25 cellular contexts compared by ENCODE assay signal in genomic region chr5:149427374-149427773, GRCh38. TPM values are rescaled to one million over a fixed set of nuclear protein-coding genes. Genes with fewer than 3 reads are reported as not detected.
DNase-seq lines count a peak whose midpoint lies in the region; ATAC-seq and TF ChIP-seq lines count a peak whose summit lies in the region.
"Had no signal": no experiment of that assay in that cellular context is flagged by ENCODE, and none has a peak within 500 bp of the region (broad histone marks: within the 10 kb centered on the region; RNA-seq: fewer than 3 reads in every experiment).

No MANE protein-coding gene starts in this region.

- no peak overlapping the region for H3K9ac ChIP-seq in rectal smooth muscle tissue (ENCODE audit: low read length)
- H3K9ac ChIP-seq: BLaER1 treated with 17β-estradiol and CSF1 and Interleukin-3, amounts not matched to agents 10 nM and 100 nM had no signal

- peak overlapping the region; percentile 50 to 62 for H3K4me3 ChIP-seq in right atrium auricular region
- no peak overlapping the region for H3K4me3 ChIP-seq in gastroesophageal sphincter
- H3K4me3 ChIP-seq in rectal smooth muscle tissue (ENCODE audit: low read length): no peak overlapping the region
- H3K4me3 ChIP-seq: BLaER1 treated with 17β-estradiol and CSF1 and Interleukin-3, amounts not matched to agents 10 nM and 100 nM; hepatocyte had no signal

- H3K9me3 ChIP-seq in right atrium auricular region (no peaks in the 10 kb centered on the region), gastroesophageal sphincter (no peaks in the 10 kb centered on the region)

- no peak for TF ChIP-seq CTCF in right atrium auricular region (IDR thresholded peaks at IDR 0.05)
- TF ChIP-seq CTCF in gastroesophageal sphincter (IDR thresholded peaks at IDR 0.05): no peak

- no peak overlapping the region for H3K27ac Mint-ChIP-seq in activated T-helper 17 cell treated with anti-CD3 and anti-CD28 coated beads, Interleukin-2, amount 50 U/mL, for 72 hours
- H3K27ac Mint-ChIP-seq: activated CD4-positive, alpha-beta T cell treated with anti-CD3 and anti-CD28 coated beads for 36 hours; activated naive CD8-positive, alpha-beta T cell treated with anti-CD3 and anti-CD28 coated beads, Interleukin-2, amount 10 ng/mL, durations not matched to agents 7 days and 5 days; activated T-helper 1 cell treated with anti-CD3 and anti-CD28 coated beads, Interleukin-12 subunit alpha, Interleukin-12 subunit beta, Interleukin-2, Interleukin-4 antibody, amounts not matched to agents 30 ng/mL and 10 ng/mL and 1 ng/mL, durations not matched to agents 14 hours and 24 hours and 36 hours; IgD-negative memory B cell; naive thymus-derived CD4-positive, alpha-beta T cell had no signal

- H3K4me3 Mint-ChIP-seq in activated T-helper 17 cell treated with anti-CD3 and anti-CD28 coated beads, Interleukin-2, amount 50 U/mL, for 72 hours: no peak overlapping the region
- H3K4me3 Mint-ChIP-seq: activated CD4-positive, alpha-beta T cell treated with anti-CD3 and anti-CD28 coated beads for 36 hours; activated naive CD8-positive, alpha-beta T cell treated with anti-CD3 and anti-CD28 coated beads, Interleukin-2, amount 10 ng/mL, durations not matched to agents 7 days and 5 days; activated T-helper 1 cell treated with anti-CD3 and anti-CD28 coated beads, Interleukin-12 subunit alpha, Interleukin-12 subunit beta, Interleukin-2, Interleukin-4 antibody, amounts not matched to agents 30 ng/mL and 10 ng/mL and 1 ng/mL, durations not matched to agents 14 hours and 24 hours and 36 hours; IgD-negative memory B cell; naive thymus-derived CD4-positive, alpha-beta T cell had no signal

- no peaks in the 10 kb centered on the region for H3K27me3 ChIP-seq in right atrium auricular region
- no peaks in the 10 kb centered on the region for H3K27me3 ChIP-seq in gastroesophageal sphincter
- H3K27me3 ChIP-seq in rectal smooth muscle tissue (ENCODE audit: control insufficient read depth, insufficient read depth, low read length): no peaks in the 10 kb centered on the region
- H3K27me3 ChIP-seq: BLaER1 treated with 17β-estradiol and CSF1 and Interleukin-3, amounts not matched to agents 10 nM and 100 nM; brain microvascular endothelial cell; hepatocyte had no signal

- DNase-seq in right atrium auricular region (ENCODE audit: low spot score) (no peak), left ventricle myocardium superior (no peak), NCI-H187 treated with DMSO at 0.1 percent for 48 hours (lab: John Stamatoyannopoulos, UW) (no peak)
- DNase-seq: activated CD4-positive, alpha-beta T cell treated with anti-CD3 and anti-CD28 coated beads for 36 hours; activated naive CD8-positive, alpha-beta T cell treated with anti-CD3 and anti-CD28 coated beads, Interleukin-2, amount 10 ng/mL, durations not matched to agents 7 days and 5 days; brain microvascular endothelial cell; dermis blood vessel endothelial cell; mammary epithelial cell; MM.1S; naive thymus-derived CD4-positive, alpha-beta T cell; NCI-H146; OCI-M1; SHP77 treated with DMSO at 0.1 percent for 48 hours; stimulated activated CD4-positive, alpha-beta T cell treated with anti-CD3 and anti-CD28 coated beads, Interleukin-4, amount 100 ng/mL, for 4 hours; T-helper 1 cell had no signal

- peaks cover 65% of the 10 kb centered on the region for H3K36me3 ChIP-seq in right atrium auricular region
- peaks cover 3 to 85% of the 10 kb centered on the region in 2 donors for H3K36me3 ChIP-seq in gastroesophageal sphincter
- H3K36me3 ChIP-seq in rectal smooth muscle tissue (ENCODE audit: control insufficient read depth, insufficient read depth, low read length): peaks cover 67% of the 10 kb centered on the region
- H3K36me3 ChIP-seq: BLaER1 treated with 17β-estradiol and CSF1 and Interleukin-3, amounts not matched to agents 10 nM and 100 nM had no signal

- peak; percentile 13 to 22 for TF ChIP-seq POLR2A in gastroesophageal sphincter (IDR thresholded peaks at IDR 0.05)

- peaks cover 4% of the 10 kb centered on the region for H3K27me3 Mint-ChIP-seq in activated T-helper 17 cell treated with anti-CD3 and anti-CD28 coated beads, Interleukin-2, amount 50 U/mL, for 72 hours
- H3K27me3 Mint-ChIP-seq: activated CD4-positive, alpha-beta T cell treated with anti-CD3 and anti-CD28 coated beads for 36 hours; activated naive CD8-positive, alpha-beta T cell treated with anti-CD3 and anti-CD28 coated beads, Interleukin-2, amount 10 ng/mL, durations not matched to agents 7 days and 5 days had no signal

- peaks cover 4% of the 10 kb centered on the region for H3K4me1 Mint-ChIP-seq in activated T-helper 17 cell treated with anti-CD3 and anti-CD28 coated beads, Interleukin-2, amount 50 U/mL, for 72 hours
- H3K4me1 Mint-ChIP-seq: IgD-negative memory B cell had no signal

- H3K36me3 Mint-ChIP-seq in activated T-helper 17 cell treated with anti-CD3 and anti-CD28 coated beads, Interleukin-2, amount 50 U/mL, for 72 hours (ENCODE audit: low read depth): no peaks in the 10 kb centered on the region
- H3K36me3 Mint-ChIP-seq: activated naive CD8-positive, alpha-beta T cell treated with anti-CD3 and anti-CD28 coated beads, Interleukin-2, amount 10 ng/mL, durations not matched to agents 7 days and 5 days; IgD-negative memory B cell; naive thymus-derived CD4-positive, alpha-beta T cell had no signal

- H3K9me3 Mint-ChIP-seq in activated T-helper 17 cell treated with anti-CD3 and anti-CD28 coated beads, Interleukin-2, amount 50 U/mL, for 72 hours: no peaks in the 10 kb centered on the region
- H3K9me3 Mint-ChIP-seq: activated T-helper 1 cell treated with anti-CD3 and anti-CD28 coated beads, Interleukin-12 subunit alpha, Interleukin-12 subunit beta, Interleukin-2, Interleukin-4 antibody, amounts not matched to agents 30 ng/mL and 10 ng/mL and 1 ng/mL, durations not matched to agents 14 hours and 24 hours and 36 hours; IgD-negative memory B cell; naive thymus-derived CD4-positive, alpha-beta T cell had no signal

- intact Hi-C loops in left ventricle myocardium superior (cut with micrococcal nuclease): no loop called here

- H3K4me1 ChIP-seq in right atrium auricular region (peaks cover 0 to 80% of the 10 kb centered on the region in 2 donors), gastroesophageal sphincter (peaks cover 0 to 74% (median 22%) of the 10 kb centered on the region in 3 donors), rectal smooth muscle tissue (ENCODE audit: control insufficient read depth, insufficient read depth, low read length) (peaks cover 11% of the 10 kb centered on the region)

- no peak for TF ChIP-seq EP300 in gastroesophageal sphincter (IDR thresholded peaks at IDR 0.05)

- no peak for ATAC-seq in left ventricle myocardium superior
- no peak for ATAC-seq in gastroesophageal sphincter
- no peak for ATAC-seq in activated T-helper 17 cell treated with anti-CD3 and anti-CD28 coated beads, Interleukin-2, amount 50 U/mL, for 72 hours (replicated peaks)
- ATAC-seq in GM21786 (IDR thresholded peaks at IDR 0.05; ENCODE audit: unreplicated experiment): no peak
- no peak for ATAC-seq in HG03457 (IDR thresholded peaks at IDR 0.05; ENCODE audit: unreplicated experiment)
- ATAC-seq: activated CD4-positive, alpha-beta T cell treated with anti-CD3 and anti-CD28 coated beads for 36 hours; naive thymus-derived CD4-positive, alpha-beta T cell had no signal

- 38 to 57% methylated on average over 3 to 4 of the region's 4 CpGs for WGBS in gastroesophageal sphincter (ENCODE audit: low coverage in 1 of 2), 2 donors

- H3K27ac ChIP-seq in right atrium auricular region (peak overlapping the region; percentile 90 to 97), gastroesophageal sphincter (peak overlapping the region; percentile 93 to 100 (median 95)), rectal smooth muscle tissue (ENCODE audit: low read depth, low read length) (peak overlapping the region; percentile 82)
- H3K27ac ChIP-seq: brain microvascular endothelial cell had no signal

RNA-seq across cellular contexts. Expression of gene IL17B, which starts 48.3 kb away (rescaled TPM):
- total RNA-seq in right atrium auricular region (1 to 10 TPM in 1 of 2 donors, under 1 TPM in 1; 0.83 to 2.9 TPM), left ventricle myocardium superior (not detected), gastroesophageal sphincter (1 to 10 TPM; 2.3 to 7.2 (median 4.0) TPM)
- not detected for total RNA-seq in activated T-helper 17 cell treated with anti-CD3 and anti-CD28 coated beads, Interleukin-2, amount 50 U/mL, for 72 hours
- total RNA-seq: activated CD4-positive, alpha-beta T cell treated with anti-CD3 and anti-CD28 coated beads for 36 hours; activated naive CD8-positive, alpha-beta T cell treated with anti-CD3 and anti-CD28 coated beads, Interleukin-2, amount 10 ng/mL, durations not matched to agents 7 days and 5 days; activated T-helper 1 cell treated with anti-CD3 and anti-CD28 coated beads, Interleukin-12 subunit alpha, Interleukin-12 subunit beta, Interleukin-2, Interleukin-4 antibody, amounts not matched to agents 30 ng/mL and 10 ng/mL and 1 ng/mL, durations not matched to agents 14 hours and 24 hours and 36 hours; dermis blood vessel endothelial cell; fibroblast of villous mesenchyme; hepatocyte; naive thymus-derived CD4-positive, alpha-beta T cell had no signal

Comparison
In these comparisons a context has a peak if more than half of its experiments do, and no peak if none do; other contexts are left out.
1. H3K4me3 ChIP-seq: peak in right atrium auricular region (2 of 2); none in gastroesophageal sphincter (0 of 2) and rectal smooth muscle tissue (single experiment).
2. Peak in every context shown above with its lines, with median percentiles within 50 percentile points of each other: H3K27ac ChIP-seq.